Comparison of ENCODE assay signal across 8 cellular contexts in the genomic region with DNA sequence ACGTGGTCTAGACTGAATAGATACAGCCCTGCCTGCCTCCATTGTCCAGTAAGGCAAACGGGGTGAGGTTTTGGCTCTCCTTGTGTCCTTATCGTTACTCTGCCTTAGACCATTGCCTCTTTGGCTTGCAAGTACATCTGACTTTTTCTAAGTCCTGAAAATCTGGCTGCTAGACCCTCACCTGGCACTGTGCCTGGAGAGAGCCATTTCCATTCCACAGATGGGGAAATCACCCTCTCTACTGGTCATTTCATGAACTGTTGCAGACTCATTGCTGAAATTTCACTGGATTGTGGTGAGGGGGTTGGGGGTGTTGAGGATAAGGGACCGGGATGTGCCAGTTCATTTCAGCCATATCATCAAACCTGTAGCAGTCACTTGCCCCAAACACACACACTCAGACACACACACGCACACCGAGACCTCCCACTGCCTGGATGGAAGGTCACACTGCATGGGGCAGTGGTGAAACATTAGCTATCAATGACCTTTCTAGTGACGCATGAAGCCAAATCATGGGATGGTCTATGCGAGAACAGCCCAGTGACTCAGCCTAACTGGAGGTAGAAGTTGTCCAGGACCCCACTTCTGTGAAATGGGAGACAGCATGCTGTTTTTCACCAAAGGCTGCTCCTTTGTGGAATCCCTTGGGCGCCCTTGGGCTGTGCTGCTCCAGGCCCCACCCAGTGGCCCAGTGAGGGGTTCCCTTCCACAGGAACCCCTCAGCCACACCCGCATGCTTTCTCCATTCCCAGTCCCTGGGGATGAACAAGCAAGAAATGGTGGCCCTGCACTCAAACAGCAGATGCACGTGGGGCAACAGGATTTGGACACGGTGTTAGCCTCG. TPM values are rescaled to one million over a fixed set of nuclear protein-coding genes. Genes with fewer than 3 reads are reported as not detected.
A peak's percentile ranks its signal among the peaks of the same experiment; 100 is the strongest.
DNase-seq lines count a peak whose midpoint lies in the region; ATAC-seq, FAIRE-seq and TF ChIP-seq lines count a peak whose summit lies in the region.

No MANE protein-coding gene starts in this region.

- no peaks in the 10 kb centered on the region for H3K9me1 ChIP-seq in K562 (ENCODE audit: control insufficient read depth, insufficient read depth, low read length)

- H2AFZ ChIP-seq in K562 (ENCODE audit: low read depth, low read length): peak overlapping the region; percentile 80

- 37% methylated on average over 13 of the region's 13 CpGs for WGBS in K562 (ENCODE audit: insufficient coverage, low coverage, missing lambda C conversion rate)

- H3K36me3 ChIP-seq in K562 (ENCODE audit: control insufficient read depth, insufficient read depth, low read length): no peaks in the 10 kb centered on the region
- H3K36me3 ChIP-seq in lower lobe of right lung: no peaks in the 10 kb centered on the region
- H3K36me3 ChIP-seq in ascending aorta: no peaks in the 10 kb centered on the region

- H3K27me3 ChIP-seq in K562 (ENCODE audit: control insufficient read depth in 2 of 2, insufficient read depth in 2 of 2, low read length in 2 of 2): peaks cover 2 to 16% of the 10 kb centered on the region in 2 experiments; a peak in 3 of 5 replicates
- no peaks in the 10 kb centered on the region for H3K27me3 ChIP-seq in lower lobe of right lung (ENCODE audit: low read depth)
- no peaks in the 10 kb centered on the region for H3K27me3 ChIP-seq in ascending aorta

- ATAC-seq in K562 (peak; percentile 78), lower lobe of right lung (peak; percentile 23 to 45), HG02970 (IDR thresholded peaks at IDR 0.05; ENCODE audit: low FRiP score, unreplicated experiment) (no peak), GM19023 (IDR thresholded peaks at IDR 0.05; ENCODE audit: unreplicated experiment) (no peak)

- H3K79me2 ChIP-seq in K562 (ENCODE audit: control insufficient read depth, insufficient read depth, low read length): no peaks in the 10 kb centered on the region

- in situ Hi-C loops in K562 (cut with MboI): no loop called here

- TF ChIP-seq EP300 in K562 (IDR thresholded peaks at IDR 0.05; ENCODE audit: low read length): no peak

- H3K27ac ChIP-seq in K562 (ENCODE audit: extremely low read depth, low read depth, low read length) (no peak overlapping the region; the same call in 2 of the 3 replicates), lower lobe of right lung (no peak overlapping the region), ascending aorta (no peak overlapping the region)

- POLR2A ChIA-PET in K562 (lab: Yijun Ruan, JAX): no interaction called here

- intact Hi-C loops in K562 (cut with micrococcal nuclease): loop anchor here (2.0 to 10.0 kb wide), 8 partner anchors 58 to 441 kb away; a partner anchor contains a TSS
- intact Hi-C loops in lower lobe of right lung (cut with DNase I): no loop called here
- intact Hi-C loops in ascending aorta (cut with DNase I): no loop called here

- peak; percentile 41 for DNase-seq in COR-L47 (lab: John Stamatoyannopoulos, UW)
- DNase-seq in HuH-7 (ENCODE audit: low spot score): peak; percentile 74
- DNase-seq in K562 (ENCODE audit: extremely low read depth in 1 of 4, low spot score in 3 of 4): peak; percentile 60 to 70 (median 65)
- DNase-seq in lower lobe of right lung: no peak
- no peak for DNase-seq in NCI-H510A treated with DMSO at 0.1 percent for 48 hours (lab: John Stamatoyannopoulos, UW)
- no peak for DNase-seq in ascending aorta (ENCODE audit: low spot score in 2 of 2)

- FAIRE-seq in K562 (lab: Jason Lieb, UNC): peak; percentile 92

- no peaks in the 10 kb centered on the region for H4K20me1 ChIP-seq in K562 (replicated peaks; ENCODE audit: control insufficient read depth, insufficient read depth, low read length)

- H3K9me3 ChIP-seq in K562 (replicated peaks; ENCODE audit: control insufficient read depth, insufficient read depth, low read depth, low read length): no peaks in the 10 kb centered on the region
- no peaks in the 10 kb centered on the region for H3K9me3 ChIP-seq in lower lobe of right lung
- H3K9me3 ChIP-seq in ascending aorta: no peaks in the 10 kb centered on the region

- H3K9ac ChIP-seq in K562 (ENCODE audit: insufficient read depth in 1 of 2, low read depth in 2 of 2, low read length in 2 of 2): no peak overlapping the region

- no peak for TF ChIP-seq POLR2A in K562 (conservative IDR thresholded peaks at IDR 0.05)

- peak; percentile 55 to 89 for TF ChIP-seq RAD21 in K562 (CRISPR knock-in tag; conservative IDR thresholded peaks at IDR 0.05 in 1 of 2, IDR thresholded peaks at IDR 0.05 in 1 of 2)

- no peak overlapping the region; the same call in 1 of the 2 replicates for H3K4me2 ChIP-seq in K562 (ENCODE audit: insufficient read depth, low read length)

- peaks cover 11% of the 10 kb centered on the region in 2 experiments; a peak in 4 of 5 replicates for H3K4me1 ChIP-seq in K562 (replicated peaks in 1 of 2; ENCODE audit: control insufficient read depth in 2 of 2, insufficient read depth in 2 of 2, low read length in 2 of 2)
- H3K4me1 ChIP-seq in lower lobe of right lung: no peaks in the 10 kb centered on the region
- H3K4me1 ChIP-seq in ascending aorta: no peaks in the 10 kb centered on the region

- BruUV-seq in K562 (replicated peaks; lab: Mats Ljungman, UMichigan): no TSS peak

- peak; percentile 75 to 83 (median 83) for TF ChIP-seq CTCF in K562 (IDR thresholded peaks at IDR 0.05 in 2 of 3, conservative IDR thresholded peaks at IDR 0.05 in 1 of 3; ENCODE audit: insufficient read depth in 2 of 3, low read depth in 1 of 3, low read length in 3 of 3)
- no peak for TF ChIP-seq CTCF in lower lobe of right lung (IDR thresholded peaks at IDR 0.05)
- TF ChIP-seq CTCF in ascending aorta (IDR thresholded peaks at IDR 0.05): peak in 1 of 3 experiments; percentile 11

- CTCF ChIA-PET in K562 (lab: Yijun Ruan, JAX; ENCODE audit: low intra/inter-chr PET ratio): interaction anchor here (1.8 kb wide), 1 partner anchor 101 kb away, joined by 9 read pairs; no protein-coding TSS in a partner anchor

- no peak overlapping the region for H3K4me3 ChIP-seq in K562
- no peak overlapping the region for H3K4me3 ChIP-seq in lower lobe of right lung
- no peak overlapping the region for H3K4me3 ChIP-seq in ascending aorta

TF ChIP-seq in K562, 482 proteins besides CTCF, POLR2A, EP300 and RAD21 (continues in another document):
- TF ChIP-seq GABPB1 (CRISPR knock-in tag; IDR thresholded peaks at IDR 0.05) (peak; percentile 24; the same call in 1 of the 2 replicates), NCOA2 (IDR thresholded peaks at IDR 0.05; ENCODE audit: partially characterized antibody in 2 of 2) (no peak)
- TF ChIP-seq, protein P1, sequence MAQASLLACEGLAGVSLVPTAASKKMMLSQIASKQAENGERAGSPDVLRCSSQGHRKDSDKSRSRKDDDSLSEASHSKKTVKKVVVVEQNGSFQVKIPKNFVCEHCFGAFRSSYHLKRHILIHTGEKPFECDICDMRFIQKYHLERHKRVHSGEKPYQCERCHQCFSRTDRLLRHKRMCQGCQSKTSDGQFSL (CRISPR knock-in tag; IDR thresholded peaks at IDR 0.05): peak; percentile 39; the same call in 1 of the 2 replicates
- TF ChIP-seq, protein P1 (tag; IDR thresholded peaks at IDR 0.05): no peak

RNA-seq across cellular contexts. Expression of a gene that starts 34.9 kb away (rescaled TPM):
- 0.32 and 1.2 TPM in 2 replicates for total RNA-seq in K562 (2011; cell fraction: chromatin; rRNA removed; ENCODE audit: low replicate concordance)
- total RNA-seq in K562 (2011; cell fraction: nucleolus; rRNA removed): 0.66 TPM in 1 of 2 replicates, not detected in the other
- 1.9 TPM in 1 of 2 replicates, not detected in the other for total RNA-seq in K562 (2011; cell fraction: nucleoplasm; rRNA removed)
- total RNA-seq in K562 (2014; rRNA removed) (0.09 TPM in 1 of 2 replicates, not detected in the other), K562 (2014; rRNA removed; fragmentation: Illumina TruSeq; extraction: Trizol) (0.06 and 0.11 TPM in 2 replicates), K562 (2015; rRNA removed; fragmentation: Illumina TruSeq; extraction: Trizol) (not detected in 2 replicates), K562 (2021) (0.13 and 0.40 TPM in 2 replicates), lower lobe of right lung (1.6 TPM), ascending aorta (0.11 TPM)
- polyA plus RNA-seq in K562 (2011; rRNA removed) (0.03 and 0.07 TPM in 2 replicates), K562 (2014; fragmentation: Illumina TruSeq; extraction: Trizol) (0.04 and 0.07 TPM in 2 replicates), K562 (2014; fragmentation: Nextera tagmentation; extraction: Ambion mirVana) (under 1 TPM; 0.06 to 0.14 TPM), K562 (2014; rRNA removed) (0.05 and 0.11 TPM in 2 replicates)
- polyA plus RNA-seq in K562 (2011; cell fraction: cytosol; rRNA removed): not detected in 2 replicates
- 0.13 and 0.21 TPM in 2 replicates for polyA plus RNA-seq in K562 (2011; cell fraction: nucleus; rRNA removed)
- 0.12 and 0.48 TPM in 2 replicates for polyA plus RNA-seq in K562 (2012)
- polyA minus RNA-seq in K562 (2011; rRNA and poly(A)+ RNA removed): 0.11 TPM in 1 of 2 replicates, not detected in the other
- not detected in 2 replicates for polyA minus RNA-seq in K562 (2011; cell fraction: cytosol; rRNA and poly(A)+ RNA removed)
- polyA minus RNA-seq in K562 (2011; cell fraction: nucleus; rRNA and poly(A)+ RNA removed): 0.11 and 0.27 TPM in 2 replicates

RNA-seq across cellular contexts. Expression of a gene that starts 57.4 kb away (rescaled TPM):
- 53.8 and 102 TPM in 2 replicates for total RNA-seq in K562 (2011; cell fraction: chromatin; rRNA removed; ENCODE audit: low replicate concordance)
- total RNA-seq in K562 (2011; cell fraction: nucleolus; rRNA removed): 36.5 and 42.2 TPM in 2 replicates
- total RNA-seq in K562 (2011; cell fraction: nucleoplasm; rRNA removed): 67.6 and 88.9 TPM in 2 replicates
- total RNA-seq in K562 (2014; rRNA removed): 7.0 and 9.7 TPM in 2 replicates
- 17.2 and 19.7 TPM in 2 replicates for total RNA-seq in K562 (2014; rRNA removed; fragmentation: Illumina TruSeq; extraction: Trizol)
- total RNA-seq in K562 (2015; rRNA removed; fragmentation: Illumina TruSeq; extraction: Trizol): 12.7 and 15.0 TPM in 2 replicates
- total RNA-seq in K562 (2021): 12.7 and 13.4 TPM in 2 replicates
- 18.0 and 19.0 TPM in 2 replicates for polyA plus RNA-seq in K562 (2011; rRNA removed)
- 9.4 and 11.4 TPM in 2 replicates for polyA plus RNA-seq in K562 (2011; cell fraction: cytosol; rRNA removed)
- polyA plus RNA-seq in K562 (2011; cell fraction: nucleus; rRNA removed): 15.3 and 19.2 TPM in 2 replicates
- polyA plus RNA-seq in K562 (2012): 8.7 and 11.3 TPM in 2 replicates
- polyA plus RNA-seq in K562 (2014; fragmentation: Illumina TruSeq; extraction: Trizol): 11.8 and 12.5 TPM in 2 replicates
- polyA plus RNA-seq in K562 (2014; fragmentation: Nextera tagmentation; extraction: Ambion mirVana): 1 to 10 TPM; 5.2 to 5.6 TPM
- 7.4 and 9.0 TPM in 2 replicates for polyA plus RNA-seq in K562 (2014; rRNA removed)
- 28.3 and 31.1 TPM in 2 replicates for polyA minus RNA-seq in K562 (2011; rRNA and poly(A)+ RNA removed)
- 13.3 and 22.4 TPM in 2 replicates for polyA minus RNA-seq in K562 (2011; cell fraction: cytosol; rRNA and poly(A)+ RNA removed)
- polyA minus RNA-seq in K562 (2011; cell fraction: nucleus; rRNA and poly(A)+ RNA removed): 15.1 and 23.2 TPM in 2 replicates
- total RNA-seq in lower lobe of right lung: 6.3 TPM
- total RNA-seq in ascending aorta: 5.7 TPM

Comparison
In these comparisons a context has a peak if more than half of its experiments do, and no peak if none do; other contexts are left out.
1. DNase-seq: peak in COR-L47 (single experiment), HuH-7 (single experiment) and K562 (4 of 4); none in lower lobe of right lung (single experiment), NCI-H510A treated with DMSO at 0.1 percent for 48 hours (single experiment) and ascending aorta (0 of 2).
2. ATAC-seq: peak in K562 (single experiment) and lower lobe of right lung (2 of 2); none in HG02970 (single experiment) and GM19023 (single experiment).